ENCODE assay signal across 11 cellular contexts in the genomic region with DNA sequence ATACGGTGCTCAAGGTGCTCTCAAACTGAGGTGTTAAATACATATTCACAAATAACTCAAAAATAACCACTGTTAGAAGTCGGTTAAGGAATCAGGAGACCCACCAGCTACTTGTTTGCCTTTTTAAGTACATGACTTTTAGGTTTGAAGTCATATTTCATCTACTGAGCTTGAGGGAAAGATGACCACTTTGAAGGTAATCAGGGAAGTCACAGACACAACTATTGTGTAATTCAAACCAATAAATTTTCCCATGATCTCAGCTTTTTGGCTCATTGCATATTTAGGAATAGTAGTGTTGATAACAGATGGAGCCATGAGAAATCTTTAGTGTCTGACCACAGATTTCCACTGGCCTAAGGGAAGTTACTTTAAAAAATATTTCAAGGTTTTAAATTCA. TPM values are rescaled to one million over a fixed set of nuclear protein-coding genes. Genes with fewer than 3 reads are reported as not detected.
DNase-seq lines count a peak whose midpoint lies in the region; ATAC-seq and TF ChIP-seq lines count a peak whose summit lies in the region.
"Had no signal": no experiment of that assay in that cellular context is flagged by ENCODE, and none has a peak within 500 bp of the region (broad histone marks: within the 10 kb centered on the region; RNA-seq: fewer than 3 reads in every experiment).

No MANE protein-coding gene starts in this region.

- POLR2A ChIA-PET in PC-3 (lab: Charles Lee; ENCODE audit: unreplicated experiment): interaction anchor here (0.5 to 0.7 kb wide), 2 partner anchors 13 to 201 kb away, joined by 3 to 10 read pairs; no protein-coding TSS in a partner anchor

- H3K27me3 Mint-ChIP-seq in mesothelial cell of epicardium (ENCODE audit: low read depth): peaks cover 63% of the 10 kb centered on the region

- TF ChIP-seq CTCF in PC-3 (conservative IDR thresholded peaks at IDR 0.05; ENCODE audit: low read depth, low read length) (no peak), mesothelial cell of epicardium (IDR thresholded peaks at IDR 0.05; ENCODE audit: unreplicated experiment) (no peak), mammary epithelial cell (conservative IDR thresholded peaks at IDR 0.05 in 1 of 2, IDR thresholded peaks at IDR 0.05 in 1 of 2; ENCODE audit: extremely low read depth in 1 of 2, insufficient read depth in 1 of 2, low read depth in 1 of 2, low read length in 2 of 2) (no peak)

- H3K36me3 ChIP-seq in GM23248 (ENCODE audit: low read depth) (no peaks in the 10 kb centered on the region), PC-3 (ENCODE audit: low read depth, low read length) (no peaks in the 10 kb centered on the region), mammary epithelial cell (ENCODE audit: insufficient read depth, low read length) (no peaks in the 10 kb centered on the region)

- H3K27ac ChIP-seq in GM23248: no peak overlapping the region
- H3K27ac ChIP-seq in PC-3 (ENCODE audit: low read length): no peak overlapping the region
- H3K27ac ChIP-seq in mammary epithelial cell (ENCODE audit: insufficient read depth, low read depth, low read length): no peak overlapping the region

- H3K27ac Mint-ChIP-seq in mesothelial cell of epicardium: no peak overlapping the region

- H3K4me1 ChIP-seq in GM23248 (ENCODE audit: insufficient read depth) (peaks cover 10% of the 10 kb centered on the region; the same call in 1 of the 2 replicates), PC-3 (ENCODE audit: insufficient read depth, low read length) (peaks cover 12% of the 10 kb centered on the region), mammary epithelial cell (ENCODE audit: insufficient read depth, low read length) (peaks cover 19% of the 10 kb centered on the region)

- H3K4me3 Mint-ChIP-seq in mesothelial cell of epicardium: peak overlapping the region; percentile 27

- peaks cover 39% of the 10 kb centered on the region for H3K4me1 Mint-ChIP-seq in mesothelial cell of epicardium

- peak; percentile 37 for DNase-seq in NCI-H2029 treated with DMSO at 0.1 percent for 48 hours (lab: John Stamatoyannopoulos, UW)
- DNase-seq in NCI-H2029 (lab: John Stamatoyannopoulos, UW): no peak
- peak; percentile 47 for DNase-seq in GM23248
- DNase-seq in PC-3: no peak
- DNase-seq in mesothelial cell of epicardium (ENCODE audit: low spot score in 2 of 2, unreplicated experiment in 2 of 2): no peak
- DNase-seq in mammary epithelial cell: no peak
- no peak for DNase-seq in NCI-H1105 (lab: John Stamatoyannopoulos, UW)
- DNase-seq in COR-L47 (lab: John Stamatoyannopoulos, UW): no peak
- DNase-seq: activated T-cell treated with anti-CD3 and anti-CD28 coated beads, Interleukin-2, amount 50 U/mL, for 48 hours had no signal

- no peaks in the 10 kb centered on the region for H3K27me3 ChIP-seq in GM23248 (replicated peaks; ENCODE audit: insufficient read depth)
- H3K27me3 ChIP-seq in PC-3 (ENCODE audit: low read length): no peaks in the 10 kb centered on the region
- H3K27me3 ChIP-seq in mammary epithelial cell (ENCODE audit: insufficient read depth, low read length): peaks cover 20% of the 10 kb centered on the region

- dilution Hi-C loops in mammary epithelial cell (cut with HindIII; ENCODE audit: low sequenced_read_pairs): no loop called here

- H3K9me2 ChIP-seq in GM23248 (ENCODE audit: insufficient read depth): no peaks in the 10 kb centered on the region
- H3K9me2 ChIP-seq in PC-3 (replicated peaks; ENCODE audit: low read length): no peaks in the 10 kb centered on the region

- in situ Hi-C loops in GM23248 (cut with MboI): no loop called here
- in situ Hi-C loops in mammary epithelial cell (cut with MboI; ENCODE audit: low sequenced_read_pairs in 2 of 2): loop anchor here in 1 of 2 donors (25.0 kb wide), 1 partner anchor 304 kb away; no protein-coding TSS in a partner anchor

- H4K20me1 ChIP-seq in GM23248 (ENCODE audit: insufficient read depth) (no peaks in the 10 kb centered on the region), PC-3 (ENCODE audit: low read length) (0 out of 2 replicates have a peak, but pooled peaks cover 5% of the 10 kb centered on the region), mammary epithelial cell (ENCODE audit: insufficient read depth, low read length) (no peaks in the 10 kb centered on the region)

- H3F3A ChIP-seq in GM23248 (ENCODE audit: insufficient read depth) (peaks cover 22% of the 10 kb centered on the region), PC-3 (ENCODE audit: low read length, unreplicated experiment) (no peaks in the 10 kb centered on the region)

- H3K79me2 ChIP-seq in GM23248 (ENCODE audit: insufficient read depth) (peaks cover 42% of the 10 kb centered on the region), PC-3 (ENCODE audit: low read length) (peaks cover 33% of the 10 kb centered on the region), mammary epithelial cell (ENCODE audit: insufficient read depth, low read length) (peaks cover 35% of the 10 kb centered on the region)

- intact Hi-C loops in PC-3 (cut with micrococcal nuclease): loop anchor here (5.0 kb wide), 1 partner anchor 104 kb away; no protein-coding TSS in a partner anchor
- intact Hi-C loops in mammary epithelial cell (cut with micrococcal nuclease): loop anchor here (5.0 kb wide), 1 partner anchor 324 kb away; no protein-coding TSS in a partner anchor

- CTCF ChIA-PET in PC-3 (lab: Charles Lee): no interaction called here
- CTCF ChIA-PET in mammary epithelial cell (lab: Charles Lee; ENCODE audit: low non-redundant PET): no interaction called here

- H2AFZ ChIP-seq in GM23248 (no peak overlapping the region), PC-3 (ENCODE audit: low read length) (no peak overlapping the region), mammary epithelial cell (ENCODE audit: low read depth, low read length) (no peak overlapping the region)

- H3K9me3 ChIP-seq in GM23248 (ENCODE audit: low read depth) (no peaks in the 10 kb centered on the region), PC-3 (ENCODE audit: low read length) (no peaks in the 10 kb centered on the region), mammary epithelial cell (replicated peaks; ENCODE audit: insufficient read depth, low read length) (no peaks in the 10 kb centered on the region)

- no peak for ATAC-seq in PC-3
- ATAC-seq: activated CD4-positive, CD25-positive, alpha-beta regulatory T cell treated with anti-CD3 and anti-CD28 coated beads, Interleukin-2, amount 50 U/mL, for 24 hours had no signal

- WGBS in GM23248 (ENCODE audit: low coverage in 1 of 2, low lambda C conversion rate in 2 of 2, missing lambda C conversion rate in 2 of 2), 2 experiments: 88 to 94% methylated on average over 2 of the region's 2 CpGs
- 59% methylated on average over 2 of the region's 2 CpGs for WGBS in mammary epithelial cell (ENCODE audit: low coverage, missing lambda C conversion rate)

- H3K9ac ChIP-seq in GM23248 (no peak overlapping the region), PC-3 (ENCODE audit: low read length) (0 out of 2 replicates have a peak overlapping the region, but pooled peaks have one; percentile 91), mammary epithelial cell (ENCODE audit: insufficient read depth, low read length) (no peak overlapping the region)

- H3K9me3 Mint-ChIP-seq in mesothelial cell of epicardium: peaks cover under 1% of the 10 kb centered on the region

- no peak overlapping the region for H3K4me2 ChIP-seq in GM23248 (ENCODE audit: unreplicated experiment)
- H3K4me2 ChIP-seq in PC-3 (ENCODE audit: low read length): no peak overlapping the region; the same call in 1 of the 2 replicates
- H3K4me2 ChIP-seq in mammary epithelial cell (ENCODE audit: insufficient read depth, low read depth, low read length): no peak overlapping the region

- BruUV-seq in PC-3 (replicated peaks; lab: Mats Ljungman, UMichigan): no TSS peak
- no TSS peak for BruUV-seq in mammary epithelial cell (replicated peaks; lab: Mats Ljungman, UMichigan)

- H3K4me3 ChIP-seq in GM23248: no peak overlapping the region
- no peak overlapping the region for H3K4me3 ChIP-seq in PC-3 (ENCODE audit: low read length)
- H3K4me3 ChIP-seq in mammary epithelial cell (replicated peaks in 1 of 3; ENCODE audit: insufficient read depth in 1 of 3, low read depth in 2 of 3, low read length in 3 of 3): no peak overlapping the region

- peaks cover 2% of the 10 kb centered on the region for H3K36me3 Mint-ChIP-seq in mesothelial cell of epicardium

RNA-seq across cellular contexts. Expression of a gene that starts 1.3 kb away (rescaled TPM):
- 30.7 and 34.6 TPM in 2 replicates for total RNA-seq in GM23248 (2014; rRNA removed; shearing (Covaris generic))
- 28.5 and 30.2 TPM in 2 replicates for polyA plus RNA-seq in GM23248 (2016; fragmentation: Nextera tagmentation; extraction: Ambion mirVana)
- total RNA-seq in PC-3 (2014; rRNA removed): 39.5 and 42.8 TPM in 2 replicates
- total RNA-seq in mesothelial cell of epicardium: 33.1 to 35.0 TPM (median 34.9 TPM) in 3 replicates
- 10 to 100 TPM; 30.0 to 35.6 TPM for total RNA-seq in mammary epithelial cell
- polyA plus RNA-seq in mammary epithelial cell: 8.4 TPM
- polyA minus RNA-seq in mammary epithelial cell: 7.6 TPM

RNA-seq across cellular contexts. Expression of a gene that starts 2.4 kb away (rescaled TPM):
- 16.1 and 17.7 TPM in 2 replicates for total RNA-seq in GM23248 (2014; rRNA removed; shearing (Covaris generic))
- polyA plus RNA-seq in GM23248 (2016; fragmentation: Nextera tagmentation; extraction: Ambion mirVana): 10.5 and 10.6 TPM in 2 replicates
- total RNA-seq in PC-3 (2014; rRNA removed): 0.04 TPM in 1 of 2 replicates, not detected in the other
- total RNA-seq in mesothelial cell of epicardium: 0.79 to 1.4 TPM (median 0.89 TPM) in 3 replicates
- total RNA-seq in mammary epithelial cell: 1 to 10 TPM in 1 of 2 donors, not detected in 1; 1.2 TPM
- 0.05 TPM for polyA plus RNA-seq in mammary epithelial cell
- polyA minus RNA-seq in mammary epithelial cell: 0.26 TPM
- total RNA-seq: liver had no signal
- polyA plus RNA-seq: liver had no signal

Comparison
In these comparisons a context has a peak if more than half of its experiments do, and no peak if none do; other contexts are left out.
1. DNase-seq: peak in NCI-H2029 treated with DMSO at 0.1 percent for 48 hours (single experiment) and GM23248 (single experiment); none in NCI-H2029 (single experiment), PC-3 (single experiment), mesothelial cell of epicardium (0 of 2), mammary epithelial cell (single experiment), NCI-H1105 (single experiment) and COR-L47 (single experiment).